ENCODE assay signal across 2 cellular contexts in genomic region chr18:48719988-48720654, GRCh38.
TF ChIP-seq lines count a peak whose summit lies in the region.

No MANE protein-coding gene starts in this region.

TF ChIP-seq in K562, 482 proteins besides CTCF, POLR2A, EP300 and RAD21 (continued from another document and continues in another):
- TF ChIP-seq ARID4B (CRISPR knock-in tag; IDR thresholded peaks at IDR 0.05) (no peak), ZBTB33 (CRISPR knock-in tag; IDR thresholded peaks at IDR 0.05) (no peak), ZNF766 (CRISPR knock-in tag; conservative IDR thresholded peaks at IDR 0.05) (peak; percentile 55; the same call in 1 of the 2 replicates), MAFK (IDR thresholded peaks at IDR 0.05; ENCODE audit: low read length) (no peak), HES1 (IDR thresholded peaks at IDR 0.05; ENCODE audit: low read depth) (peak; percentile 72), POU5F1 (IDR thresholded peaks at IDR 0.05; ENCODE audit: borderline replicate concordance, low read depth, low read length, partially characterized antibody) (no peak), E2F3 (CRISPR knock-in tag; IDR thresholded peaks at IDR 0.05) (no peak), RERE (CRISPR knock-in tag; IDR thresholded peaks at IDR 0.05; ENCODE audit: borderline replicate concordance) (no peak), ZNF717 (CRISPR knock-in tag; IDR thresholded peaks at IDR 0.05) (no peak), NR4A1 (CRISPR knock-in tag; IDR thresholded peaks at IDR 0.05) (no peak), NR4A1 (tag; IDR thresholded peaks at IDR 0.05) (no peak)

TF ChIP-seq in WTC11, 78 proteins besides CTCF, POLR2A, EP300 and RAD21 (continued from another document):
- TF ChIP-seq AR (CRISPR knock-in tag; IDR thresholded peaks at IDR 0.05) (no peak), ZNF263 (CRISPR knock-in tag; IDR thresholded peaks at IDR 0.05; ENCODE audit: low read depth) (no peak), MYBL2 (CRISPR knock-in tag; IDR thresholded peaks at IDR 0.05) (no peak), USF1 (CRISPR knock-in tag; IDR thresholded peaks at IDR 0.05) (no peak), ATF2 (CRISPR knock-in tag; IDR thresholded peaks at IDR 0.05; ENCODE audit: borderline replicate concordance, low read depth) (no peak), ERG (CRISPR knock-in tag; IDR thresholded peaks at IDR 0.05) (no peak), FOXJ3 (CRISPR knock-in tag; IDR thresholded peaks at IDR 0.05; ENCODE audit: borderline replicate concordance) (no peak), E2F4 (CRISPR knock-in tag; IDR thresholded peaks at IDR 0.05; ENCODE audit: borderline replicate concordance, low read depth) (no peak), TEAD1 (CRISPR knock-in tag; IDR thresholded peaks at IDR 0.05) (no peak), NFATC4 (CRISPR knock-in tag; IDR thresholded peaks at IDR 0.05) (no peak), NFE2L1 (CRISPR knock-in tag; IDR thresholded peaks at IDR 0.05) (no peak), EMX1 (CRISPR knock-in tag; IDR thresholded peaks at IDR 0.05) (no peak), ZNF396 (CRISPR knock-in tag; IDR thresholded peaks at IDR 0.05; ENCODE audit: borderline replicate concordance) (no peak)
